18 cellular contexts compared by ENCODE assay signal in genomic region chr12:67457136-67457535, GRCh38.
A peak's percentile ranks its signal among the peaks of the same experiment; 100 is the strongest.
DNase-seq lines count a peak whose midpoint lies in the region; TF ChIP-seq lines count a peak whose summit lies in the region.
"Had no signal": no experiment of that assay in that cellular context is flagged by ENCODE, and none has a peak within 500 bp of the region (broad histone marks: within the 10 kb centered on the region; RNA-seq: fewer than 3 reads in every experiment).

No MANE protein-coding gene starts in this region.

- TF ChIP-seq CTCF in fibroblast of the aortic adventitia (IDR thresholded peaks at IDR 0.05; ENCODE audit: insufficient read depth, low read length) (no peak), ascending aorta (IDR thresholded peaks at IDR 0.05) (no peak)

- no peak overlapping the region for H3K9ac ChIP-seq in skeletal muscle satellite cell (ENCODE audit: low read depth, low read length)

- intact Hi-C loops in ascending aorta (cut with DNase I): no loop called here

- H3K9me3 ChIP-seq in SJCRH30 (replicated peaks) (no peaks in the 10 kb centered on the region), skeletal muscle satellite cell (replicated peaks; ENCODE audit: low read length) (no peaks in the 10 kb centered on the region), ascending aorta (no peaks in the 10 kb centered on the region)
- H3K9me3 ChIP-seq: thoracic aorta had no signal

- H3K4me1 ChIP-seq in SJCRH30 (peaks cover 22% of the 10 kb centered on the region), skeletal muscle satellite cell (ENCODE audit: control insufficient read depth, insufficient read depth, low read length) (peaks cover 19% of the 10 kb centered on the region), ascending aorta (peaks cover 0 to 10% of the 10 kb centered on the region in 2 donors)

- H3K27ac ChIP-seq in SJCRH30 (peak overlapping the region; percentile 60), caudate nucleus (ENCODE audit: low read depth, low read length) (no peak overlapping the region), ascending aorta (peak overlapping the region in 1 of 2 donors; percentile 60)
- H3K27ac ChIP-seq: C4-2B had no signal

- H3K4me3 ChIP-seq in SJCRH30 (no peak overlapping the region), fibroblast of the aortic adventitia (ENCODE audit: low read depth, low read length) (no peak overlapping the region), skeletal muscle satellite cell (ENCODE audit: low read length) (no peak overlapping the region), ascending aorta (no peak overlapping the region)
- H3K4me3 ChIP-seq: lung, thoracic aorta had no signal

- H3K4me2 ChIP-seq in skeletal muscle satellite cell (ENCODE audit: low read length): peak overlapping the region; percentile 40

- DNase-seq in GM03348 (ENCODE audit: low spot score): peak; percentile 49
- no peak for DNase-seq in SJCRH30
- DNase-seq in fibroblast of the aortic adventitia (ENCODE audit: low read depth): peak; percentile 23
- DNase-seq in caudate nucleus (lab: John Stamatoyannopoulos, UW): no peak
- DNase-seq in ascending aorta (ENCODE audit: low spot score in 2 of 2): no peak
- DNase-seq in NCI-H128 (lab: John Stamatoyannopoulos, UW; ENCODE audit: unreplicated experiment): no peak
- no peak for DNase-seq in epidermal melanocyte (ENCODE audit: insufficient read length, low spot score)
- DNase-seq: activated naive CD4-positive, alpha-beta T cell treated with anti-CD3 and anti-CD28 coated beads, Interleukin-2, amount 10 ng/mL, durations not matched to agents 7 days and 5 days; H9; NCI-H187; NCI-H748 treated with DMSO at 0.1 percent for 48 hours; stimulated activated CD4-positive, alpha-beta T cell treated with anti-CD3 and anti-CD28 coated beads, Interleukin-4, amount 100 ng/mL, for 24 hours; stimulated activated naive CD4-positive, alpha-beta T cell; T-helper 9 cell had no signal

- H3K36me3 ChIP-seq in SJCRH30 (no peaks in the 10 kb centered on the region), skeletal muscle satellite cell (ENCODE audit: insufficient read depth, low read length) (no peaks in the 10 kb centered on the region), ascending aorta (no peaks in the 10 kb centered on the region)
- H3K36me3 ChIP-seq: thoracic aorta had no signal

- H3K27me3 ChIP-seq in SJCRH30 (no peaks in the 10 kb centered on the region), skeletal muscle satellite cell (ENCODE audit: control insufficient read depth, insufficient read depth, low read length) (no peaks in the 10 kb centered on the region), ascending aorta (no peaks in the 10 kb centered on the region)

Comparison
In these comparisons a context has a peak if more than half of its experiments do, and no peak if none do; other contexts are left out.
1. DNase-seq: peak in GM03348 (single experiment) and fibroblast of the aortic adventitia (single experiment); none in SJCRH30 (0 of 2), caudate nucleus (0 of 61), ascending aorta (0 of 2), NCI-H128 (single experiment) and epidermal melanocyte (single experiment).